Comparison of ENCODE assay signal across 1 cellular context in the genomic region with DNA sequence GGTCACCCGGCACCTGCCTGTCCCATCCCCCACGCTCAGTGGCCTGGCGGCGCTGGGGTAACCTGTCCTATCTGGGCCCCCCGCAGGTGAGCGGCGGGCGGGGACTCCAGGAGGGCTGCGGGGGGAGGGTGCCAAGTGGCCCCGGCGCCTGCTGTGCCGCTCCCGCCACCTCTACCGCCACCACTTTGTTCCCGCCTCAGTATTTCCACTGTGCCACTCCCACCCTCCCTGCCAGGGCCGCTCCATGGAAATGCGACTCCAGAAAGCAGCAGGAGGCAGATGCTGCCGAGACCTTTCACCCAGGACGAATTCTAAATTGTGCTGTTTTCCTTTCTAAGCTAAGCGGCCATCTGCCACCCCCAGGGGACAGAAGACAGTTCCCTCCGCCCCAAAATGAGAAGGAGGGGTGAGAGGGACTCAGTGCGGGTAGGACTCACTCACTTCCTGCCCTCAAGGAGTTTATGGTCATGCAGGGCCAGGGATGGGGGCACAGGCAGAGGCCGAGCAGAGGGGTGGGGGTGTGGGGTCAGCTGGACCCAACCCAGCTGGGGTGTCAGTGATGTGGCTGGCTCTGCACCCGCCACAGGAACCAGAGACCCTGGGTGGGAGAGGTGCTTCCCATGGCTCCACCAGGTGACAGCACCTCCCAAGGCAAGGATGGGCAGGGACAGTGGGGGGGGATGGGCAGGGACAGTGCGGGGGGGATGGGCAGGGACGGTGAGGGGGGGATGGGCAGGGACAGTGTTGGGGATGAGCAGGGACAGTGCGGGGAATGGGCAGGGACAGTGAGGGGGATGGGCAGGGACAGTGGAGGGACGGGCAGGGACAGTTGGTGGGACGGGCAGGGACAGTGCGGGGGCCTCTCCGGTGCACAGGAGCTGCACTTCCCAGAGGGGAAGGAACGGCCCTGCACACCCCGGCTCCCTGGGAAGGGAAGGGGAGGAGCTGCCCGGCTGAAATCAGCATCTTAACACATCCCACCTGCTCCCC.
TF ChIP-seq lines count a peak whose summit lies in the region.

No MANE protein-coding gene starts in this region.

TF ChIP-seq in HepG2, 621 proteins besides CTCF, POLR2A, EP300 and RAD21:
- no peak for TF ChIP-seq SPEN (CRISPR knock-in tag; IDR thresholded peaks at IDR 0.05; ENCODE audit: low read depth)
- TF ChIP-seq, protein P1, sequence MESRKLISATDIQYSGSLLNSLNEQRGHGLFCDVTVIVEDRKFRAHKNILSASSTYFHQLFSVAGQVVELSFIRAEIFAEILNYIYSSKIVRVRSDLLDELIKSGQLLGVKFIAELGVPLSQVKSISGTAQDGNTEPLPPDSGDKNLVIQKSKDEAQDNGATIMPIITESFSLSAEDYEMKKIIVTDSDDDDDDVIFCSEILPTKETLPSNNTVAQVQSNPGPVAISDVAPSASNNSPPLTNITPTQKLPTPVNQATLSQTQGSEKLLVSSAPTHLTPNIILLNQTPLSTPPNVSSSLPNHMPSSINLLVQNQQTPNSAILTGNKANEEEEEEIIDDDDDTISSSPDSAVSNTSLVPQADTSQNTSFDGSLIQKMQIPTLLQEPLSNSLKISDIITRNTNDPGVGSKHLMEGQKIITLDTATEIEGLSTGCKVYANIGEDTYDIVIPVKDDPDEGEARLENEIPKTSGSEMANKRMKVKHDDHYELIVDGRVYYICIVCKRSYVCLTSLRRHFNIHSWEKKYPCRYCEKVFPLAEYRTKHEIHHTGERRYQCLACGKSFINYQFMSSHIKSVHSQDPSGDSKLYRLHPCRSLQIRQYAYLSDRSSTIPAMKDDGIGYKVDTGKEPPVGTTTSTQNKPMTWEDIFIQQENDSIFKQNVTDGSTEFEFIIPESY (CRISPR knock-in tag; IDR thresholded peaks at IDR 0.05), result peak; percentile 61; the same call in 1 of the 2 replicates
TF ChIP-seq in HepG2: peak in this region for 1.
